In genomic region chr6:150627601-150628012, GRCh38 we compare ENCODE assay signal across 16 cellular contexts. TPM values are rescaled to one million over a fixed set of nuclear protein-coding genes. Genes with fewer than 3 reads are reported as not detected.
DNase-seq lines count a peak whose midpoint lies in the region; ATAC-seq and TF ChIP-seq lines count a peak whose summit lies in the region.
"Had no signal": no experiment of that assay in that cellular context is flagged by ENCODE, and none has a peak within 500 bp of the region (broad histone marks: within the 10 kb centered on the region; RNA-seq: fewer than 3 reads in every experiment).

No MANE protein-coding gene starts in this region.

- H3K9me3 ChIP-seq in GM23248 (ENCODE audit: low read depth) (no peaks in the 10 kb centered on the region), Peyer's patch (no peaks in the 10 kb centered on the region), left ventricle myocardium inferior (replicated peaks) (no peaks in the 10 kb centered on the region), smooth muscle cell (replicated peaks; ENCODE audit: low read depth) (no peaks in the 10 kb centered on the region)
- H3K9me3 ChIP-seq: upper lobe of left lung had no signal

- H3K4me3 ChIP-seq in GM23248 (no peak overlapping the region), Peyer's patch (no peak overlapping the region), left ventricle myocardium inferior (no peak overlapping the region), smooth muscle cell (no peak overlapping the region), mesendoderm (ENCODE audit: low read length) (no peak overlapping the region)
- H3K4me3 ChIP-seq: BLaER1 treated with 17β-estradiol and CSF1 and Interleukin-3, amounts not matched to agents 10 nM and 100 nM; upper lobe of left lung had no signal

- no peak overlapping the region for H3K18ac ChIP-seq in mesendoderm (ENCODE audit: low read length)

- H4K20me1 ChIP-seq in GM23248 (ENCODE audit: insufficient read depth): no peaks in the 10 kb centered on the region
- no peaks in the 10 kb centered on the region for H4K20me1 ChIP-seq in smooth muscle cell (ENCODE audit: low read depth)

- H4K8ac ChIP-seq in mesendoderm (ENCODE audit: low read depth, low read length): no peak overlapping the region

- TF ChIP-seq POLR2A in Peyer's patch (IDR thresholded peaks at IDR 0.05): no peak

- no peak overlapping the region for H2BK15ac ChIP-seq in mesendoderm (replicated peaks; ENCODE audit: low read depth)

- peak overlapping the region; percentile 9; the same call in 1 of the 2 replicates for H2AFZ ChIP-seq in GM23248
- H2AFZ ChIP-seq in smooth muscle cell (ENCODE audit: low read depth): no peak overlapping the region

- H2BK5ac ChIP-seq in mesendoderm (ENCODE audit: low read length): no peak overlapping the region

- no peak overlapping the region for H2BK120ac ChIP-seq in mesendoderm (ENCODE audit: low read depth, low read length)

- H3K27me3 ChIP-seq in GM23248 (replicated peaks; ENCODE audit: insufficient read depth): no peaks in the 10 kb centered on the region
- no peaks in the 10 kb centered on the region for H3K27me3 ChIP-seq in Peyer's patch
- no peaks in the 10 kb centered on the region for H3K27me3 ChIP-seq in left ventricle myocardium inferior (ENCODE audit: low read depth)
- no peaks in the 10 kb centered on the region for H3K27me3 ChIP-seq in smooth muscle cell (ENCODE audit: low read depth)
- no peaks in the 10 kb centered on the region for H3K27me3 ChIP-seq in mesendoderm (ENCODE audit: insufficient read depth, low read length, poor library complexity)
- H3K27me3 ChIP-seq: upper lobe of left lung had no signal

- H3K79me2 ChIP-seq in GM23248 (ENCODE audit: insufficient read depth) (no peaks in the 10 kb centered on the region), smooth muscle cell (ENCODE audit: low read depth) (no peaks in the 10 kb centered on the region), mesendoderm (ENCODE audit: control insufficient read depth, insufficient read depth, low read length) (no peaks in the 10 kb centered on the region)

- no peaks in the 10 kb centered on the region for H3K79me1 ChIP-seq in mesendoderm (ENCODE audit: low read length)

- H3K36me3 ChIP-seq in GM23248 (ENCODE audit: low read depth) (no peaks in the 10 kb centered on the region), Peyer's patch (no peaks in the 10 kb centered on the region), left ventricle myocardium inferior (no peaks in the 10 kb centered on the region), smooth muscle cell (ENCODE audit: low read depth) (no peaks in the 10 kb centered on the region), mesendoderm (ENCODE audit: control insufficient read depth, insufficient read depth, low read length) (no peaks in the 10 kb centered on the region)
- H3K36me3 ChIP-seq: upper lobe of left lung had no signal

- no peak overlapping the region for H4K5ac ChIP-seq in mesendoderm (ENCODE audit: low read length)

- DNase-seq in GM23248 (peak; percentile 44), Peyer's patch (no peak), left ventricle myocardium inferior (no peak), smooth muscle cell (lab: John Stamatoyannopoulos, UW; ENCODE audit: unreplicated experiment) (no peak), NCI-H2227 (lab: John Stamatoyannopoulos, UW; ENCODE audit: unreplicated experiment) (no peak), mesendoderm (no peak)
- DNase-seq: activated naive CD8-positive, alpha-beta T cell treated with anti-CD3 and anti-CD28 coated beads, Interleukin-2, amount 50 U/mL, for 24 hours; EL; foreskin melanocyte; NCI-H1092 treated with DMSO at 0.1 percent for 48 hours; NCI-H446 treated with DMSO at 0.1 percent for 48 hours; upper lobe of left lung had no signal

- H3K56ac ChIP-seq in mesendoderm (ENCODE audit: low read length): no peak overlapping the region

- H3K4me1 ChIP-seq in GM23248 (ENCODE audit: insufficient read depth) (peaks cover 16% of the 10 kb centered on the region), Peyer's patch (peaks cover 0 to 37% (median 21%) of the 10 kb centered on the region in 4 donors), left ventricle myocardium inferior (peaks cover 47% of the 10 kb centered on the region), smooth muscle cell (ENCODE audit: low read depth) (peaks cover 7% of the 10 kb centered on the region), mesendoderm (ENCODE audit: control insufficient read depth, low read depth, low read length) (no peaks in the 10 kb centered on the region)

- H3K4me2 ChIP-seq in GM23248 (ENCODE audit: unreplicated experiment): peak overlapping the region; percentile 29
- peak overlapping the region; percentile 72 for H3K4me2 ChIP-seq in smooth muscle cell
- H3K4me2 ChIP-seq in mesendoderm (ENCODE audit: low read length): no peak overlapping the region
- H3K4me2 ChIP-seq: BLaER1 treated with 17β-estradiol and CSF1 and Interleukin-3, amounts not matched to agents 10 nM and 100 nM had no signal

- WGBS in GM23248 (ENCODE audit: low coverage in 1 of 2, low lambda C conversion rate in 2 of 2, missing lambda C conversion rate in 2 of 2), 2 experiments: 2 to 5% methylated on average over 4 of the region's 4 CpGs
- 20% methylated on average over 4 of the region's 4 CpGs for WGBS in smooth muscle cell (ENCODE audit: low lambda C conversion rate)
- no CpG with 5 or more reads among the region's 4 CpGs for WGBS in mesendoderm (ENCODE audit: extremely low coverage, insufficient coverage, low lambda C conversion rate)

- no peak overlapping the region for H3K4ac ChIP-seq in mesendoderm (ENCODE audit: low read depth, low read length)

- ATAC-seq in HG03571 (IDR thresholded peaks at IDR 0.05; ENCODE audit: unreplicated experiment): no peak
- ATAC-seq in HG03139 (IDR thresholded peaks at IDR 0.05; ENCODE audit: unreplicated experiment): no peak
- ATAC-seq: activated naive CD8-positive, alpha-beta T cell treated with anti-CD3 and anti-CD28 coated beads, Interleukin-2, amount 50 U/mL, for 24 hours; Panc1 had no signal

- no peak for TF ChIP-seq CTCF in Peyer's patch (IDR thresholded peaks at IDR 0.05)
- no peak for TF ChIP-seq CTCF in left ventricle myocardium inferior (IDR thresholded peaks at IDR 0.05; ENCODE audit: borderline replicate concordance)
- no peak for TF ChIP-seq CTCF in smooth muscle cell (IDR thresholded peaks at IDR 0.05; ENCODE audit: borderline replicate concordance, insufficient read depth, poor library complexity, severe bottlenecking)

- no peak overlapping the region for H3K23ac ChIP-seq in mesendoderm (ENCODE audit: low read length)

- H3K27ac ChIP-seq in GM23248 (no peak overlapping the region), Peyer's patch (peak overlapping the region in 3 of 4 donors; percentile 2 to 65 (median 48)), left ventricle myocardium inferior (replicated peaks) (peak overlapping the region; percentile 70), smooth muscle cell (ENCODE audit: low read depth) (peak overlapping the region; percentile 68), mesendoderm (ENCODE audit: low read depth, low read length) (no peak overlapping the region)
- H3K27ac ChIP-seq: BLaER1 treated with 17β-estradiol and CSF1 and Interleukin-3, amounts not matched to agents 10 nM and 100 nM had no signal

- H3F3A ChIP-seq in GM23248 (ENCODE audit: insufficient read depth) (peaks cover 8% of the 10 kb centered on the region; the same call in 1 of the 2 replicates), smooth muscle cell (ENCODE audit: low read depth) (peaks cover 10% of the 10 kb centered on the region)

- in situ Hi-C loops in GM23248 (cut with MboI): no loop called here

- intact Hi-C loops in left ventricle myocardium inferior (cut with micrococcal nuclease): no loop called here

- H2AK5ac ChIP-seq in mesendoderm (ENCODE audit: low read length): no peak overlapping the region

- H3K9me2 ChIP-seq in GM23248 (ENCODE audit: insufficient read depth): no peaks in the 10 kb centered on the region; the same call in 1 of the 2 replicates

- H3K9ac ChIP-seq in GM23248 (no peak overlapping the region), smooth muscle cell (ENCODE audit: low read depth) (peak overlapping the region; percentile 15), mesendoderm (ENCODE audit: low read length) (no peak overlapping the region)
- H3K9ac ChIP-seq: BLaER1 treated with 17β-estradiol and CSF1 and Interleukin-3, amounts not matched to agents 10 nM and 100 nM had no signal

RNA-seq across cellular contexts. Expression of gene PLEKHG1, which starts 27.9 kb away (rescaled TPM):
- 0.11 and 3.7 TPM in 2 replicates for total RNA-seq in GM23248 (2014; rRNA removed; shearing (Covaris generic))
- polyA plus RNA-seq in GM23248 (2016; fragmentation: Nextera tagmentation; extraction: Ambion mirVana): 0.20 and 0.51 TPM in 2 replicates
- 100 to 1,000 TPM in 1 of 4 donors, 10 to 100 TPM in 3; 52.2 to 281 (median 64.6) TPM for total RNA-seq in Peyer's patch
- 7.4 TPM for total RNA-seq in left ventricle myocardium inferior
- 6.0 and 13.5 TPM in 2 replicates for total RNA-seq in smooth muscle cell
- 1.5 and 5.4 TPM in 2 replicates for polyA plus RNA-seq in smooth muscle cell
- 0.29 TPM for polyA plus RNA-seq in mesendoderm (2013, experiment 1 of 2)
- 0.34 TPM for polyA plus RNA-seq in mesendoderm (2013, experiment 2 of 2)

Comparison
In these comparisons a context has a peak if more than half of its experiments do, and no peak if none do; other contexts are left out.
1. H3K27ac ChIP-seq: peak in Peyer's patch (3 of 4), left ventricle myocardium inferior (single experiment) and smooth muscle cell (single experiment); none in GM23248 (single experiment) and mesendoderm (single experiment).